20 cellular contexts compared by ENCODE assay signal in genomic region chr1:220697326-220697725, GRCh38.
"Had no signal": no experiment of that assay in that cellular context is flagged by ENCODE, and none has a peak within 500 bp of the region (broad histone marks: within the 10 kb centered on the region; RNA-seq: fewer than 3 reads in every experiment).

No MANE protein-coding gene starts in this region.

- H3K4me1 Mint-ChIP-seq: activated naive CD4-positive, alpha-beta T cell treated with anti-CD3 and anti-CD28 coated beads, Interleukin-2, amount 50 U/mL, for 24 hours had no signal

- H3K36me3 ChIP-seq: MG63 had no signal

- H3K9ac ChIP-seq: KMS-11 had no signal

- ATAC-seq: WTC11 had no signal

- H3K9me3 ChIP-seq: MG63 had no signal

- H3K4me3 ChIP-seq: MG63 had no signal

- DNase-seq: activated CD4-positive, alpha-beta T cell treated with anti-CD3 and anti-CD28 coated beads for 48 hours; activated CD4-positive, alpha-beta T cell treated with anti-CD3 and anti-CD28 coated beads, Interleukin-2, amount 50 U/mL, for 48 hours; activated CD4-positive, CD25-positive, alpha-beta regulatory T cell treated with anti-CD3 and anti-CD28 coated beads, Interleukin-2, amount 50 U/mL, for 72 hours; activated CD8-positive, alpha-beta memory T cell treated with anti-CD3 and anti-CD28 coated beads, Interleukin-2, amount 50 U/mL, for 4 hours; activated naive CD4-positive, alpha-beta T cell; activated T-cell treated with anti-CD3 and anti-CD28 coated beads, Interleukin-2, amount 50 U/mL, for 1 hour; MG63; MV-4-11; NCI-H1105; NCI-H1436; NCI-H1694 treated with DMSO at 0.1 percent for 48 hours; NCI-H2029 treated with DMSO at 0.1 percent for 48 hours; NCI-H345; NCI-H510A treated with DMSO at 0.1 percent for 48 hours; SHP77 treated with DMSO at 0.1 percent for 48 hours had no signal

- H3K27ac Mint-ChIP-seq: activated naive CD4-positive, alpha-beta T cell treated with anti-CD3 and anti-CD28 coated beads, Interleukin-2, amount 50 U/mL, for 24 hours; brain; T-helper 1 cell treated with Interleukin-12 subunit alpha and Interleukin-12 subunit beta and Interleukin-4 antibody, amounts not matched to agents 30 μg/mL and 1 μg/mL, for 36 hours; WTC11 had no signal

- H3K4me3 Mint-ChIP-seq: activated naive CD4-positive, alpha-beta T cell treated with anti-CD3 and anti-CD28 coated beads, Interleukin-2, amount 50 U/mL, for 24 hours; brain; T-helper 1 cell treated with Interleukin-12 subunit alpha and Interleukin-12 subunit beta and Interleukin-4 antibody, amounts not matched to agents 30 μg/mL and 1 μg/mL, for 36 hours; WTC11 had no signal

- H3K9me3 Mint-ChIP-seq: activated naive CD4-positive, alpha-beta T cell treated with anti-CD3 and anti-CD28 coated beads, Interleukin-2, amount 50 U/mL, for 24 hours; T-helper 1 cell treated with Interleukin-12 subunit alpha and Interleukin-12 subunit beta and Interleukin-4 antibody, amounts not matched to agents 30 μg/mL and 1 μg/mL, for 36 hours; WTC11 had no signal

- H3K27ac ChIP-seq: KMS-11 had no signal

- H3K36me3 Mint-ChIP-seq: activated naive CD4-positive, alpha-beta T cell treated with anti-CD3 and anti-CD28 coated beads, Interleukin-2, amount 50 U/mL, for 24 hours; brain; WTC11 had no signal
